Comparison of ENCODE assay signal across 8 cellular contexts in genomic region chr17:38353084-38353604, GRCh38. TPM values are rescaled to one million over a fixed set of nuclear protein-coding genes. Genes with fewer than 3 reads are reported as not detected.
DNase-seq lines count a peak whose midpoint lies in the region; ATAC-seq and TF ChIP-seq lines count a peak whose summit lies in the region.

No MANE protein-coding gene starts in this region.

- H3K4me3 ChIP-seq in BE2C (ENCODE audit: low read depth, low read length) (peak overlapping the region; percentile 79), coronary artery (peak overlapping the region; percentile 96)

- intact Hi-C loops in natural killer cell (cut with micrococcal nuclease): no loop called here

- no peaks in the 10 kb centered on the region for H3K36me3 ChIP-seq in BE2C

- H3K27me3 Mint-ChIP-seq in natural killer cell (ENCODE audit: low read depth in 2 of 2): no peaks in the 10 kb centered on the region

- H3K27ac Mint-ChIP-seq in natural killer cell: peak overlapping the region in 1 of 2 donors; percentile 95

- no peaks in the 10 kb centered on the region for H3K36me3 Mint-ChIP-seq in natural killer cell

- H3K4me1 Mint-ChIP-seq in natural killer cell: peaks cover 52 to 56% of the 10 kb centered on the region in 2 donors

- no peak for ATAC-seq in natural killer cell
- ATAC-seq in GM21390 (IDR thresholded peaks at IDR 0.05; ENCODE audit: unreplicated experiment): no peak

- H3K27ac ChIP-seq in coronary artery: peak overlapping the region; percentile 92

- H3K9me3 Mint-ChIP-seq in natural killer cell: no peaks in the 10 kb centered on the region

- H3K27me3 ChIP-seq in BE2C: no peaks in the 10 kb centered on the region

- H3K4me1 ChIP-seq in BE2C: no peaks in the 10 kb centered on the region; the same call in 1 of the 2 replicates

- peak overlapping the region; percentile 87 for H3K4me3 Mint-ChIP-seq in natural killer cell

- DNase-seq in BE2C (no peak), LHCN-M2 (ENCODE audit: low read depth) (peak; percentile 3), coronary artery (ENCODE audit: low spot score) (no peak), natural killer cell (no peak), T1000 (lab: John Stamatoyannopoulos, UW) (no peak), cerebellar nuclear complex (lab: John Stamatoyannopoulos, UW) (no peak), DMS153 (lab: John Stamatoyannopoulos, UW) (no peak)

- TF ChIP-seq CTCF in BE2C (IDR thresholded peaks at IDR 0.05; ENCODE audit: low read depth, low read length): no peak
- no peak for TF ChIP-seq CTCF in coronary artery (IDR thresholded peaks at IDR 0.05)
- no peak for TF ChIP-seq CTCF in natural killer cell (IDR thresholded peaks at IDR 0.05)

- no peaks in the 10 kb centered on the region for H3K9me3 ChIP-seq in BE2C

RNA-seq across cellular contexts. Expression of gene SOCS7, which starts 1.5 kb away (rescaled TPM):
- polyA plus RNA-seq in BE2C (2012; ENCODE audit: insufficient read depth, insufficient read length, low read depth): 18.0 TPM
- total RNA-seq in LHCN-M2 (2014; rRNA removed): 9.4 and 10.1 TPM in 2 replicates
- 7.3 TPM for polyA plus RNA-seq in LHCN-M2 (2012)
- total RNA-seq in natural killer cell: 10 to 100 TPM; 13.6 to 31.8 (median 21.2) TPM

RNA-seq across cellular contexts. Expression of gene GPR179, which starts 9.4 kb away (rescaled TPM):
- polyA plus RNA-seq in BE2C (2012; ENCODE audit: insufficient read depth, insufficient read length, low read depth): 0.51 TPM
- total RNA-seq in LHCN-M2 (2014; rRNA removed) (under 0.01 TPM in 1 of 2 replicates, not detected in the other), natural killer cell (not detected)
- polyA plus RNA-seq in LHCN-M2 (2012): not detected

RNA-seq across cellular contexts. Expression of gene MRPL45, which starts 56.2 kb away (rescaled TPM):
- polyA plus RNA-seq in BE2C (2012; ENCODE audit: insufficient read depth, insufficient read length, low read depth): 32.5 TPM
- total RNA-seq in LHCN-M2 (2014; rRNA removed) (34.4 and 40.3 TPM in 2 replicates), natural killer cell (10 to 100 TPM; 11.5 to 14.2 (median 12.6) TPM)
- polyA plus RNA-seq in LHCN-M2 (2012): 31.5 TPM
